ENCODE assay signal across 1 cellular context in the genomic region with DNA sequence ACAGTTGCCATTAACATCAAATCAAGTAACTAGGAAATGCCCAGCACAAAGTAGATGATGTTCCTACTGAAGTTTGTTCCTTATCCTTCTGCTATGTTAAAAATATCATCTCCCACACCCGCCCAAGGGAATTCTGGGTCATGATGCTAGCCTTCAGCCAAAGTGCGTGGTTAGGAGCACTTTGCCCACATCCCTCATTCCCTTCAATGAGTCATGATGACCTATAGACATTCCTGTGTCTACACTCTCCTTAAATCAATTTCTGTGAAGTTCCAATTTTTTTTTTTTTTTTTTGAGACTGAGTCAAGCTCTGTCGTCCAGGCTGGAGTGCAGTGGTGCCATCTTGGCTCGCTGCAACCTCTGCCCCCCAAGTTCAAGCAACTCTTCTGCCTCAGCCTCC.
TF ChIP-seq lines count a peak whose summit lies in the region.

No MANE protein-coding gene starts in this region.

TF ChIP-seq in GM23338, 12 proteins besides CTCF, POLR2A, EP300 and RAD21 (continued from another document):
- TF ChIP-seq ZNF462 (CRISPR knock-in tag; IDR thresholded peaks at IDR 0.05) (no peak), CREB1 (CRISPR knock-in tag; IDR thresholded peaks at IDR 0.05; ENCODE audit: low read depth) (no peak), JUNB (IDR thresholded peaks at IDR 0.05; ENCODE audit: unreplicated experiment) (no peak), ZNF331 (CRISPR knock-in tag; IDR thresholded peaks at IDR 0.05; ENCODE audit: low read depth) (no peak), POLR2AphosphoS5 (IDR thresholded peaks at IDR 0.05; ENCODE audit: low read depth) (no peak), EZH2 (IDR thresholded peaks at IDR 0.05; ENCODE audit: low read depth, unreplicated experiment) (no peak), NANOG (IDR thresholded peaks at IDR 0.05; ENCODE audit: borderline replicate concordance) (no peak), ZNF114 (CRISPR knock-in tag; IDR thresholded peaks at IDR 0.05) (no peak), EZH2phosphoT487 (IDR thresholded peaks at IDR 0.05; ENCODE audit: unreplicated experiment) (no peak)
- TF ChIP-seq, protein P1, sequence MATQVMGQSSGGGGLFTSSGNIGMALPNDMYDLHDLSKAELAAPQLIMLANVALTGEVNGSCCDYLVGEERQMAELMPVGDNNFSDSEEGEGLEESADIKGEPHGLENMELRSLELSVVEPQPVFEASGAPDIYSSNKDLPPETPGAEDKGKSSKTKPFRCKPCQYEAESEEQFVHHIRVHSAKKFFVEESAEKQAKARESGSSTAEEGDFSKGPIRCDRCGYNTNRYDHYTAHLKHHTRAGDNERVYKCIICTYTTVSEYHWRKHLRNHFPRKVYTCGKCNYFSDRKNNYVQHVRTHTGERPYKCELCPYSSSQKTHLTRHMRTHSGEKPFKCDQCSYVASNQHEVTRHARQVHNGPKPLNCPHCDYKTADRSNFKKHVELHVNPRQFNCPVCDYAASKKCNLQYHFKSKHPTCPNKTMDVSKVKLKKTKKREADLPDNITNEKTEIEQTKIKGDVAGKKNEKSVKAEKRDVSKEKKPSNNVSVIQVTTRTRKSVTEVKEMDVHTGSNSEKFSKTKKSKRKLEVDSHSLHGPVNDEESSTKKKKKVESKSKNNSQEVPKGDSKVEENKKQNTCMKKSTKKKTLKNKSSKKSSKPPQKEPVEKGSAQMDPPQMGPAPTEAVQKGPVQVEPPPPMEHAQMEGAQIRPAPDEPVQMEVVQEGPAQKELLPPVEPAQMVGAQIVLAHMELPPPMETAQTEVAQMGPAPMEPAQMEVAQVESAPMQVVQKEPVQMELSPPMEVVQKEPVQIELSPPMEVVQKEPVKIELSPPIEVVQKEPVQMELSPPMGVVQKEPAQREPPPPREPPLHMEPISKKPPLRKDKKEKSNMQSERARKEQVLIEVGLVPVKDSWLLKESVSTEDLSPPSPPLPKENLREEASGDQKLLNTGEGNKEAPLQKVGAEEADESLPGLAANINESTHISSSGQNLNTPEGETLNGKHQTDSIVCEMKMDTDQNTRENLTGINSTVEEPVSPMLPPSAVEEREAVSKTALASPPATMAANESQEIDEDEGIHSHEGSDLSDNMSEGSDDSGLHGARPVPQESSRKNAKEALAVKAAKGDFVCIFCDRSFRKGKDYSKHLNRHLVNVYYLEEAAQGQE (IDR thresholded peaks at IDR 0.05; ENCODE audit: unreplicated experiment) = no peak
